Comparison of ENCODE assay signal across 8 cellular contexts in the genomic region with DNA sequence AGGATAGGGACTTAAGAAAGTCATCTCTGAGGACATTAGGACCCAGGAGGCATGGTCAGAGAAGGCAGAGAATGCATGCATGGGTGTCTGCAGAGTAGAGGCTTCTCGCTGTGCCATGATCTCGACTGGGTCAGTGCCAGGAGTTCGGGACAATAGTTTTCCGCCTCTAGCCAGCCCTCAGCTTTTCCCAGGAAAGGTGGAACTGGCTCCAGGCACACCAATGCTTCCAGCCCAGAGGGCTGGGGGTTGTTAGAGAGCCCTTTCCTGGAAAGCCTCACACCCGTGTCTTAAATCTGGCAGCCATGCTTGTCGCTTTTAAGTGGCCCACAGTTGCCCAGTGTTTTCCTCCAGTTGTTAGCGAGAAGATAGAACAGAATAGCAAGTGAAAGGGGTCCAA.
DNase-seq lines count a peak whose midpoint lies in the region; ATAC-seq and TF ChIP-seq lines count a peak whose summit lies in the region.

No MANE protein-coding gene starts in this region.

- TF ChIP-seq EP300 in stomach (IDR thresholded peaks at IDR 0.05): no peak

- POLR2A ChIA-PET in Caco-2 (lab: Charles Lee): interaction anchor here (0.6 kb wide), 1 partner anchor 64 kb away, joined by 4 read pairs; no protein-coding TSS in a partner anchor
- POLR2A ChIA-PET in RWPE1 (lab: Yijun Ruan, JAX; ENCODE audit: low non-redundant PET): no interaction called here

- H3K36me3 ChIP-seq in Caco-2 (ENCODE audit: control insufficient read depth, insufficient read depth, low read length) (no peaks in the 10 kb centered on the region), stomach (no peaks in the 10 kb centered on the region), H7 (replicated peaks; ENCODE audit: control insufficient read depth, insufficient read depth, low read length) (no peaks in the 10 kb centered on the region; the same call in 1 of the 2 replicates)

- H3K36me3 Mint-ChIP-seq in Caco-2 (ENCODE audit: insufficient read depth, unreplicated experiment): no peaks in the 10 kb centered on the region

- H3K4me1 Mint-ChIP-seq in Caco-2 (ENCODE audit: low read depth, unreplicated experiment): no peaks in the 10 kb centered on the region

- TF ChIP-seq POLR2A in stomach (IDR thresholded peaks at IDR 0.05): no peak

- intact Hi-C loops in Caco-2 (cut with micrococcal nuclease; ENCODE audit: unreplicated experiment) (no loop called here), stomach (cut with DNase I; ENCODE audit: low total_unique reads) (no loop called here)

- CTCF ChIA-PET in Caco-2 (lab: Charles Lee): no interaction called here
- CTCF ChIA-PET in RWPE1 (lab: Yijun Ruan, JAX): interaction anchor here (0.6 kb wide), 1 partner anchor 23 kb away, joined by 5 read pairs; no protein-coding TSS in a partner anchor

- H3K27me3 ChIP-seq in Caco-2 (replicated peaks; ENCODE audit: control insufficient read depth, insufficient read depth, low read length) (no peaks in the 10 kb centered on the region), stomach (no peaks in the 10 kb centered on the region), H7 (ENCODE audit: control insufficient read depth, insufficient read depth, low read length) (no peaks in the 10 kb centered on the region)

- no peak for TF ChIP-seq CTCF in Caco-2 (IDR thresholded peaks at IDR 0.05; ENCODE audit: insufficient read depth in 1 of 2, low read depth in 1 of 2, low read length in 1 of 2, severe bottlenecking in 1 of 2, unreplicated experiment in 1 of 2)
- TF ChIP-seq CTCF in foreskin fibroblast (IDR thresholded peaks at IDR 0.05; ENCODE audit: low read depth, low read length): no peak
- no peak for TF ChIP-seq CTCF in stomach (IDR thresholded peaks at IDR 0.05)
- no peak for TF ChIP-seq CTCF in RWPE1 (conservative IDR thresholded peaks at IDR 0.05; ENCODE audit: low read depth)

- peaks cover 10% of the 10 kb centered on the region for H3K9me3 Mint-ChIP-seq in Caco-2 (ENCODE audit: unreplicated experiment)

- H3K4me3 ChIP-seq in Caco-2 (ENCODE audit: low read depth, low read length): peak overlapping the region; percentile 24
- peak overlapping the region; percentile 26 to 31 for H3K4me3 ChIP-seq in foreskin fibroblast (ENCODE audit: low read depth in 1 of 2, low read length in 2 of 2)
- peak overlapping the region; percentile 23 to 58 (median 44) for H3K4me3 ChIP-seq in stomach
- no peak overlapping the region for H3K4me3 ChIP-seq in H7 (ENCODE audit: insufficient read depth, low read depth, low read length)

- H3K27ac Mint-ChIP-seq in Caco-2 (ENCODE audit: unreplicated experiment): no peak overlapping the region

- peak overlapping the region; percentile 35 to 82 (median 66) for H3K27ac ChIP-seq in stomach
- H3K27ac ChIP-seq in RWPE1: no peak overlapping the region

- no peaks in the 10 kb centered on the region for H3K27me3 Mint-ChIP-seq in Caco-2 (ENCODE audit: insufficient read depth, unreplicated experiment)

- peak overlapping the region; percentile 72 for H3K4me3 Mint-ChIP-seq in Caco-2 (ENCODE audit: unreplicated experiment)

- ATAC-seq in GM19395 (IDR thresholded peaks at IDR 0.05; ENCODE audit: unreplicated experiment) (peak; percentile 34), HG03378 (IDR thresholded peaks at IDR 0.05; ENCODE audit: unreplicated experiment) (peak; percentile 13)

- H3K9me3 ChIP-seq in Caco-2 (no peaks in the 10 kb centered on the region), stomach (no peaks in the 10 kb centered on the region)

- WGBS in stomach, 5 donors: 52 to 72% (median 67%) methylated on average over 3 to 7 of the region's 7 CpGs

- DNase-seq in Caco-2: no peak
- DNase-seq in RPMI7951 (ENCODE audit: low read depth): peak; percentile 35
- no peak for DNase-seq in foreskin fibroblast
- no peak for DNase-seq in stomach
- DNase-seq in H7: no peak
- no peak for DNase-seq in RWPE1 (ENCODE audit: low spot score)

- no TSS peak for BruUV-seq in Caco-2 (replicated peaks; lab: Mats Ljungman, UMichigan)

- H3K4me1 ChIP-seq in Caco-2 (no peaks in the 10 kb centered on the region), stomach (no peaks in the 10 kb centered on the region)
